ENCODE assay signal across 20 cellular contexts in genomic region chr14:28381656-28382055, GRCh38.
"Had no signal": no experiment of that assay in that cellular context is flagged by ENCODE, and none has a peak within 500 bp of the region (broad histone marks: within the 10 kb centered on the region; RNA-seq: fewer than 3 reads in every experiment).

No MANE protein-coding gene starts in this region.

- H3K36me3 ChIP-seq: neutrophil, right atrium auricular region, tibial artery, uterus had no signal

- FAIRE-seq: TTC549 had no signal

- H3K27me3 ChIP-seq: neutrophil, right atrium auricular region, tibial artery, uterus had no signal

- ATAC-seq: left colon; stimulated activated effector memory CD8-positive, alpha-beta T cell treated with anti-CD3 and anti-CD28 coated beads, Interleukin-12 subunit alpha, Interleukin-12 subunit beta, amount 100 ng/mL, for 72 hours; T-helper 17 cell had no signal

- H3K27ac ChIP-seq: neutrophil, right atrium auricular region, tibial artery, uterus had no signal

- H3K4me3 ChIP-seq: lung, right atrium auricular region, tibial artery, uterus had no signal

- DNase-seq: activated B cell treated with CpG ODN at 0.5 μM for 24 hours; activated CD4-positive, alpha-beta T cell treated with anti-CD3 and anti-CD28 coated beads, Interleukin-2, amount 10 ng/mL, durations not matched to agents 7 days and 5 days; activated T-cell treated with anti-CD3 and anti-CD28 coated beads for 4 hours; aorta; central memory CD4-positive, alpha-beta T cell; cortex of kidney; effector CD8-positive, alpha-beta T cell; glutamatergic neuron; immature natural killer cell; left colon; naive B cell; posterior cingulate gyrus; T-helper 17 cell; tibial artery; uterus had no signal

- H3K9me3 ChIP-seq: neutrophil, right atrium auricular region, tibial artery, uterus had no signal

- H3K4me1 ChIP-seq: right atrium auricular region, tibial artery, uterus had no signal
